In the genomic region with DNA sequence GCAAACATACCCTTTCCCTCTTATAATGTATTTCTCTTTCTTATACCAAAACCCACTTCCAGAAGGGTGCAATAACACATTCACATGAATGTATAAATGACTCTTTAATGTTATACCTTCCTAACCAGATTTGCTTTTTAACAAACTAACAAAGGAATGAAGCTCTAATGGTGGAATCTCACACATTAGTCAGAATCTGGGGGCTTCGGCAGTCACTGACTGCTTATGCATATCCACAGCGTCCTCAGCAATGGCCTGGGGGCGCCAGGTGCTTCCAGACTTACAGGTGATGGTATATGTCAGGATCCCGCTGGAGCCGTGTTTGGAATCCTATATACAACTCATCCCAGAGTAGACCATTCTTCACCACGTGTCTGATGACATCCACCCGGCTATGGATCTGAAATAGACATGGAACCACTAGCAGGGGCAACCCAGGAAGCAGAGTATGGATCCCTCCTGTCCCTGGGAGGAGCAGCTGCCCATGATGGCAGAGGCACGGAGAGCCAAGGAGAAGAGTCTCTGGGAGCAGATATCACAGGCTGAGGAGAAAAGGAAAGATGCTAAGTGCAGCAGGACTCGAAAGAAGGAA, we compare ENCODE assay signal across 23 cellular contexts.
DNase-seq lines count a peak whose midpoint lies in the region; ATAC-seq and TF ChIP-seq lines count a peak whose summit lies in the region.
"Had no signal": no experiment of that assay in that cellular context is flagged by ENCODE, and none has a peak within 500 bp of the region (broad histone marks: within the 10 kb centered on the region; RNA-seq: fewer than 3 reads in every experiment).

No MANE protein-coding gene starts in this region.

- H3K14ac ChIP-seq in neuronal stem cell (ENCODE audit: low read length) = no peak overlapping the region

- peak overlapping the region; percentile 12 for H3K18ac ChIP-seq in neuronal stem cell (ENCODE audit: low read length)

- no peak overlapping the region for H2BK12ac ChIP-seq in neuronal stem cell (ENCODE audit: low read length)

- H3K9me3 ChIP-seq in CD8-positive, alpha-beta memory T cell (ENCODE audit: low read length) = no peaks in the 10 kb centered on the region
- H3K9me3 ChIP-seq in endodermal cell (ENCODE audit: control insufficient read depth, low read length) (no peaks in the 10 kb centered on the region), neuronal stem cell (replicated peaks in 1 of 2; ENCODE audit: control insufficient read depth in 2 of 2, insufficient read depth in 1 of 2, low read depth in 1 of 2, low read length in 2 of 2) (no peaks in the 10 kb centered on the region)
- H3K9me3 ChIP-seq: BLaER1, body of pancreas, HAP-1 had no signal

- H2AK5ac ChIP-seq in neuronal stem cell (ENCODE audit: low read depth, low read length) = no peak overlapping the region

- no peak overlapping the region for H3K4me2 ChIP-seq in neuronal stem cell (ENCODE audit: insufficient read depth, low read length, poor library complexity, severe bottlenecking)

- H3K9ac ChIP-seq in endodermal cell (ENCODE audit: extremely low read depth, low read length, poor library complexity, severe bottlenecking) (no peak overlapping the region), neuronal stem cell (ENCODE audit: low read depth, low read length, poor library complexity) (no peak overlapping the region)
- H3K9ac ChIP-seq: BLaER1 had no signal

- no peak overlapping the region for H3K4ac ChIP-seq in neuronal stem cell (ENCODE audit: low read length)

- H3K4me1 ChIP-seq in CD8-positive, alpha-beta memory T cell (ENCODE audit: insufficient read depth, low read length) = peaks cover 25% of the 10 kb centered on the region
- no peaks in the 10 kb centered on the region for H3K4me1 ChIP-seq in endodermal cell (ENCODE audit: control insufficient read depth, insufficient read depth, low read length)
- no peaks in the 10 kb centered on the region for H3K4me1 ChIP-seq in neuronal stem cell (ENCODE audit: control insufficient read depth in 2 of 2, insufficient read depth in 1 of 2, low read depth in 1 of 2, low read length in 2 of 2)
- H3K4me1 ChIP-seq: HAP-1 had no signal

- H3K79me1 ChIP-seq in neuronal stem cell (ENCODE audit: low read depth, low read length) = no peaks in the 10 kb centered on the region

- no peak overlapping the region for H2AFZ ChIP-seq in neuronal stem cell (ENCODE audit: low read length)

- H2BK5ac ChIP-seq in neuronal stem cell (ENCODE audit: low read length) = no peak overlapping the region

- H3K27ac ChIP-seq in CD8-positive, alpha-beta memory T cell (ENCODE audit: low read depth, low read length) = no peak overlapping the region
- H3K27ac ChIP-seq in endodermal cell (ENCODE audit: low read depth, low read length) = no peak overlapping the region
- H3K27ac ChIP-seq in neuronal stem cell (replicated peaks; ENCODE audit: low read length) = no peak overlapping the region
- H3K27ac ChIP-seq: BLaER1, body of pancreas, RWPE1 had no signal

- POLR2A ChIA-PET in CD8-positive, alpha-beta memory T cell (lab: Charles Lee) = interaction anchor here (0.9 to 1.3 kb wide), 2 partner anchors 51 to 59 kb away, joined by 3 to 4 read pairs; no protein-coding TSS in a partner anchor

- peaks cover 11% of the 10 kb centered on the region for H3K36me3 Mint-ChIP-seq in activated naive CD8-positive, alpha-beta T cell
- H3K36me3 Mint-ChIP-seq in activated naive CD8-positive, alpha-beta T cell treated with anti-CD3 and anti-CD28 coated beads, Interleukin-2, amount 50 U/mL, for 24 hours (ENCODE audit: low read depth) = peaks cover 38% of the 10 kb centered on the region
- peaks cover 0 to 34% (median 6%) of the 10 kb centered on the region in 3 donors for H3K36me3 Mint-ChIP-seq in CD8-positive, alpha-beta memory T cell
- H3K36me3 Mint-ChIP-seq in endodermal cell (ENCODE audit: low read depth) = no peaks in the 10 kb centered on the region

- no peaks in the 10 kb centered on the region for H3K9me3 Mint-ChIP-seq in activated naive CD8-positive, alpha-beta T cell (ENCODE audit: low read depth)
- no peaks in the 10 kb centered on the region for H3K9me3 Mint-ChIP-seq in activated naive CD8-positive, alpha-beta T cell treated with anti-CD3 and anti-CD28 coated beads, Interleukin-2, amount 50 U/mL, for 24 hours
- no peaks in the 10 kb centered on the region for H3K9me3 Mint-ChIP-seq in CD8-positive, alpha-beta memory T cell
- no peaks in the 10 kb centered on the region for H3K9me3 Mint-ChIP-seq in endodermal cell
- H3K9me3 Mint-ChIP-seq: activated T-helper 17 cell treated with anti-CD3 and anti-CD28 coated beads, Interleukin-2, amount 50 U/mL, for 72 hours; neural crest cell; T-helper 2 cell treated with Interferon-gamma antibody and Interleukin-4, amounts not matched to agents 5 μg/mL and 100 μg/mL, for 36 hours had no signal

- peaks cover 24% of the 10 kb centered on the region for H3K4me1 Mint-ChIP-seq in activated naive CD8-positive, alpha-beta T cell (ENCODE audit: low read depth)
- H3K4me1 Mint-ChIP-seq in activated naive CD8-positive, alpha-beta T cell treated with anti-CD3 and anti-CD28 coated beads, Interleukin-2, amount 50 U/mL, for 24 hours = peaks cover 16% of the 10 kb centered on the region
- peaks cover 0 to 13% (median 10%) of the 10 kb centered on the region in 3 donors for H3K4me1 Mint-ChIP-seq in CD8-positive, alpha-beta memory T cell
- H3K4me1 Mint-ChIP-seq in endodermal cell = no peaks in the 10 kb centered on the region
- H3K4me1 Mint-ChIP-seq: neural crest cell had no signal

- H3K4me3 ChIP-seq in CD8-positive, alpha-beta memory T cell (ENCODE audit: low read length) = no peak overlapping the region
- H3K4me3 ChIP-seq in endodermal cell (ENCODE audit: low read length) (no peak overlapping the region), neuronal stem cell (ENCODE audit: low read length in 2 of 2) (no peak overlapping the region)
- H3K4me3 ChIP-seq: BLaER1, body of pancreas, HAP-1, lung had no signal

- no peak overlapping the region for H2BK15ac ChIP-seq in neuronal stem cell (ENCODE audit: low read length)

- no peak overlapping the region for H4K8ac ChIP-seq in neuronal stem cell (ENCODE audit: low read depth, low read length)

- no peak for ATAC-seq in activated naive CD8-positive, alpha-beta T cell treated with anti-CD3 and anti-CD28 coated beads, Interleukin-2, amount 50 U/mL, for 24 hours
- ATAC-seq in HG02885 (IDR thresholded peaks at IDR 0.05; ENCODE audit: poor library complexity, unreplicated experiment) = no peak
- ATAC-seq: activated T-helper 17 cell treated with anti-CD3 and anti-CD28 coated beads, Interleukin-2, amount 50 U/mL, for 72 hours; body of pancreas; SK-N-SH treated with all-trans-retinoic acid at 6 μM for 48 hours had no signal

- no peaks in the 10 kb centered on the region for H3K27me3 ChIP-seq in CD8-positive, alpha-beta memory T cell (ENCODE audit: insufficient read depth, low read length, poor library complexity, severe bottlenecking)
- no peaks in the 10 kb centered on the region for H3K27me3 ChIP-seq in endodermal cell (ENCODE audit: control insufficient read depth, insufficient read depth, low read length, poor library complexity, severe bottlenecking)
- no peaks in the 10 kb centered on the region for H3K27me3 ChIP-seq in neuronal stem cell (ENCODE audit: control insufficient read depth in 3 of 3, insufficient read depth in 3 of 3, low read depth in 1 of 3, low read length in 3 of 3)
- H3K27me3 ChIP-seq: body of pancreas had no signal

- peaks cover 8% of the 10 kb centered on the region for H3K36me3 ChIP-seq in CD8-positive, alpha-beta memory T cell (ENCODE audit: insufficient read depth, low read length)
- H3K36me3 ChIP-seq in endodermal cell (ENCODE audit: control insufficient read depth, insufficient read depth, low read length) (no peaks in the 10 kb centered on the region), neuronal stem cell (replicated peaks in 1 of 2; ENCODE audit: control insufficient read depth in 2 of 2, insufficient read depth in 2 of 2, low read length in 2 of 2) (no peaks in the 10 kb centered on the region)
- H3K36me3 ChIP-seq: BLaER1, HAP-1 had no signal

- TF ChIP-seq CTCF in endodermal cell (conservative IDR thresholded peaks at IDR 0.05) = no peak

- CTCF ChIA-PET in CD8-positive, alpha-beta memory T cell (lab: Charles Lee) = interaction anchor here (1.1 kb wide), 2 partner anchors 16 to 59 kb away, joined by 3 to 6 read pairs; no protein-coding TSS in a partner anchor

- H2BK120ac ChIP-seq in neuronal stem cell (ENCODE audit: low read depth, low read length) = no peak overlapping the region

- 89 to 98% methylated on average over 6 to 9 of the region's 9 CpGs for WGBS in endodermal cell (ENCODE audit: insufficient coverage in 1 of 2, insufficient read length in 1 of 2), 2 experiments
- no CpG with 5 or more reads among the region's 9 CpGs for WGBS in neuronal stem cell (ENCODE audit: extremely low coverage in 2 of 2, insufficient read length in 2 of 2, insufficient replicate concordance in 1 of 2), 2 donors

- no peaks in the 10 kb centered on the region for H3K27me3 Mint-ChIP-seq in activated naive CD8-positive, alpha-beta T cell
- H3K27me3 Mint-ChIP-seq in activated naive CD8-positive, alpha-beta T cell treated with anti-CD3 and anti-CD28 coated beads, Interleukin-2, amount 50 U/mL, for 24 hours = no peaks in the 10 kb centered on the region
- no peaks in the 10 kb centered on the region for H3K27me3 Mint-ChIP-seq in CD8-positive, alpha-beta memory T cell
- H3K27me3 Mint-ChIP-seq in endodermal cell (ENCODE audit: insufficient read depth) = no peaks in the 10 kb centered on the region
- H3K27me3 Mint-ChIP-seq: activated T-helper 17 cell treated with anti-CD3 and anti-CD28 coated beads, Interleukin-2, amount 50 U/mL, for 72 hours had no signal

- no peak for DNase-seq in activated naive CD8-positive, alpha-beta T cell treated with anti-CD3 and anti-CD28 coated beads, Interleukin-2, amount 50 U/mL, for 24 hours
- DNase-seq in CD8-positive, alpha-beta memory T cell = no peak
- DNase-seq in endodermal cell (peak; percentile 53), neuronal stem cell (ENCODE audit: low spot score) (no peak), anterior cingulate cortex (lab: John Stamatoyannopoulos, UW) (no peak), AG08395 (ENCODE audit: low spot score) (no peak)
- DNase-seq: activated CD4-positive, alpha-beta T cell treated with anti-CD3 and anti-CD28 coated beads for 48 hours; body of pancreas; foreskin fibroblast; NCI-H1048; NCI-H187; NCI-H526 treated with DMSO at 0.1 percent for 48 hours; posterior cingulate gyrus had no signal

- no peak overlapping the region for H3K27ac Mint-ChIP-seq in activated naive CD8-positive, alpha-beta T cell
- H3K27ac Mint-ChIP-seq in activated naive CD8-positive, alpha-beta T cell treated with anti-CD3 and anti-CD28 coated beads, Interleukin-2, amount 50 U/mL, for 24 hours = no peak overlapping the region
- peak overlapping the region in 1 of 8 donors; percentile 57 for H3K27ac Mint-ChIP-seq in CD8-positive, alpha-beta memory T cell
- no peak overlapping the region for H3K27ac Mint-ChIP-seq in endodermal cell
- H3K27ac Mint-ChIP-seq: activated T-helper 17 cell treated with anti-CD3 and anti-CD28 coated beads, Interleukin-2, amount 50 U/mL, for 72 hours had no signal

- H3K23ac ChIP-seq in neuronal stem cell (ENCODE audit: low read depth, low read length, poor library complexity) = no peak overlapping the region

- H3K4me3 Mint-ChIP-seq in activated naive CD8-positive, alpha-beta T cell = peak overlapping the region; percentile 11
- no peak overlapping the region for H3K4me3 Mint-ChIP-seq in activated naive CD8-positive, alpha-beta T cell treated with anti-CD3 and anti-CD28 coated beads, Interleukin-2, amount 50 U/mL, for 24 hours
- H3K4me3 Mint-ChIP-seq in CD8-positive, alpha-beta memory T cell = peak overlapping the region in 4 of 7 donors; percentile 17 to 52 (median 30)
- no peak overlapping the region for H3K4me3 Mint-ChIP-seq in endodermal cell
- H3K4me3 Mint-ChIP-seq: activated T-helper 17 cell treated with anti-CD3 and anti-CD28 coated beads, Interleukin-2, amount 50 U/mL, for 72 hours; neural crest cell had no signal

- H4K91ac ChIP-seq in neuronal stem cell (ENCODE audit: low read depth, low read length, poor library complexity) = no peak overlapping the region

Comparison
In these comparisons a context has a peak if more than half of its experiments do, and no peak if none do; other contexts are left out.
1. H3K4me3 Mint-ChIP-seq: peak in activated naive CD8-positive, alpha-beta T cell (single experiment) and CD8-positive, alpha-beta memory T cell (4 of 7); none in activated naive CD8-positive, alpha-beta T cell treated with anti-CD3 and anti-CD28 coated beads, Interleukin-2, amount 50 U/mL, for 24 hours (single experiment) and endodermal cell (single experiment).